ENCODE assay signal across 24 cellular contexts in the genomic region with DNA sequence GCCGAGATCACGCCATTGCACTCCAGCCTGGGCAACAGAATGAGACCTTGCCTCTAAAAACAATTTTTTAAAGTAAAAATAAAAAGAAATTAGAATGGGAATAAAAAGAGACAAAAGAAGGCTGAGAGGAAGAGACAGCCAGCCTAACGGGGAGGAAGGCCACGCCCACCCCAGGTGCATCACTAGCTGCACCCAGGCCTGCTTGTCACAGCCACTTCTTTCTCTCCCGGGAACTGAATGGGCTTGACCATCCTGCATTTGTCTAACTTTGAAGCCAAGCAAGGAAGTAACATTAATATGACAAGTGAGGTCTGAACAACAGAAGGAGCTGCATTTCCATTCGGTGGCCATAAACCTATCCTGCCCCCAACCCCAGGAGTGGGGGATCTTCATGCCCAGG. TPM values are rescaled to one million over a fixed set of nuclear protein-coding genes. Genes with fewer than 3 reads are reported as not detected.
"Had no signal": no experiment of that assay in that cellular context is flagged by ENCODE, and none has a peak within 500 bp of the region (broad histone marks: within the 10 kb centered on the region; RNA-seq: fewer than 3 reads in every experiment).

No MANE protein-coding gene starts in this region.

- H3K36me3 ChIP-seq: left lung, ovary, stomach had no signal

- H3K36me3 Mint-ChIP-seq: activated naive CD4-positive, alpha-beta T cell treated with anti-CD3 and anti-CD28 coated beads, Interleukin-2, amount 10 ng/mL, durations not matched to agents 7 days and 5 days; brain; memory B cell; naive B cell; stimulated activated effector memory CD8-positive, alpha-beta T cell treated with anti-CD3 and anti-CD28 coated beads, Interleukin-12 subunit alpha, Interleukin-12 subunit beta, amount 100 ng/mL, for 72 hours; type B pancreatic cell had no signal

- H3K4me1 Mint-ChIP-seq: activated naive CD4-positive, alpha-beta T cell treated with anti-CD3 and anti-CD28 coated beads, Interleukin-2, amount 10 ng/mL, durations not matched to agents 7 days and 5 days; activated naive CD8-positive, alpha-beta T cell treated with anti-CD3 and anti-CD28 coated beads, Interleukin-2, amount 50 U/mL, for 24 hours; brain; naive B cell; stimulated activated effector memory CD8-positive, alpha-beta T cell treated with anti-CD3 and anti-CD28 coated beads, Interleukin-12 subunit alpha, Interleukin-12 subunit beta, amount 100 ng/mL, for 72 hours had no signal

- H3K27ac Mint-ChIP-seq: activated CD8-positive, alpha-beta T cell treated with anti-CD3 and anti-CD28 coated beads for 36 hours; activated naive CD4-positive, alpha-beta T cell treated with anti-CD3 and anti-CD28 coated beads, Interleukin-2, amount 10 ng/mL, durations not matched to agents 7 days and 5 days; activated naive CD8-positive, alpha-beta T cell treated with anti-CD3 and anti-CD28 coated beads, Interleukin-2, amount 50 U/mL, for 24 hours; activated T-helper 2 cell treated with anti-CD3 and anti-CD28 coated beads, Interferon-gamma antibody, Interleukin-2, Interleukin-4, amounts not matched to agents 10 μg/mL and 5 μg/mL and 100 μg/mL, durations not matched to agents 14 hours and 24 hours and 36 hours; memory B cell; naive B cell; stimulated activated effector memory CD8-positive, alpha-beta T cell treated with anti-CD3 and anti-CD28 coated beads, Interleukin-12 subunit alpha, Interleukin-12 subunit beta, amount 100 ng/mL, for 72 hours; type B pancreatic cell had no signal

- H3K4me3 Mint-ChIP-seq: activated CD8-positive, alpha-beta T cell treated with anti-CD3 and anti-CD28 coated beads for 36 hours; activated naive CD4-positive, alpha-beta T cell treated with anti-CD3 and anti-CD28 coated beads, Interleukin-2, amount 10 ng/mL, durations not matched to agents 7 days and 5 days; activated naive CD8-positive, alpha-beta T cell treated with anti-CD3 and anti-CD28 coated beads, Interleukin-2, amount 50 U/mL, for 24 hours; brain; memory B cell; naive B cell; stimulated activated effector memory CD8-positive, alpha-beta T cell treated with anti-CD3 and anti-CD28 coated beads, Interleukin-12 subunit alpha, Interleukin-12 subunit beta, amount 100 ng/mL, for 72 hours; type B pancreatic cell had no signal

- DNase-seq: activated CD4-positive, alpha-beta T cell treated with anti-CD3 and anti-CD28 coated beads for 48 hours; activated CD4-positive, CD25-positive, alpha-beta regulatory T cell; activated CD8-positive, alpha-beta T cell treated with anti-CD3 and anti-CD28 coated beads for 36 hours; activated naive CD4-positive, alpha-beta T cell treated with anti-CD3 and anti-CD28 coated beads, Interleukin-2, amount 10 ng/mL, durations not matched to agents 7 days and 5 days; activated naive CD8-positive, alpha-beta T cell treated with anti-CD3 and anti-CD28 coated beads, Interleukin-2, amount 50 U/mL, for 24 hours; activated T-cell treated with anti-CD3 and anti-CD28 coated beads, Interleukin-2, amount 50 U/mL, for 1 hour; anterior cingulate cortex; central memory CD4-positive, alpha-beta T cell; head of caudate nucleus; kidney; left lung; naive B cell; ovary; stimulated activated CD4-positive, alpha-beta T cell treated with anti-CD3 and anti-CD28 coated beads, Interleukin-4, amount 100 ng/mL, for 24 hours; stomach; T1000; testis had no signal

- H3K27ac ChIP-seq: ovary, testis had no signal

- H3K9me3 Mint-ChIP-seq: activated CD8-positive, alpha-beta T cell treated with anti-CD3 and anti-CD28 coated beads for 36 hours; activated naive CD4-positive, alpha-beta T cell treated with anti-CD3 and anti-CD28 coated beads, Interleukin-2, amount 10 ng/mL, durations not matched to agents 7 days and 5 days; activated naive CD8-positive, alpha-beta T cell treated with anti-CD3 and anti-CD28 coated beads, Interleukin-2, amount 50 U/mL, for 24 hours; activated T-helper 2 cell treated with anti-CD3 and anti-CD28 coated beads, Interferon-gamma antibody, Interleukin-2, Interleukin-4, amounts not matched to agents 10 μg/mL and 5 μg/mL and 100 μg/mL, durations not matched to agents 14 hours and 24 hours and 36 hours; memory B cell; naive B cell; stimulated activated effector memory CD8-positive, alpha-beta T cell treated with anti-CD3 and anti-CD28 coated beads, Interleukin-12 subunit alpha, Interleukin-12 subunit beta, amount 100 ng/mL, for 72 hours; type B pancreatic cell had no signal

- H3K4me1 ChIP-seq: testis had no signal

- H3K9me3 ChIP-seq: left lung, mucosa of descending colon, ovary, stomach, testis had no signal

- H3K27me3 Mint-ChIP-seq: activated CD8-positive, alpha-beta T cell treated with anti-CD3 and anti-CD28 coated beads for 36 hours had no signal

- H3K27me3 ChIP-seq: left lung, ovary, stomach, testis had no signal

- H3K4me3 ChIP-seq: left lung, mucosa of descending colon, ovary, stomach, testis had no signal

- ATAC-seq: activated CD8-positive, alpha-beta T cell treated with anti-CD3 and anti-CD28 coated beads for 36 hours; activated naive CD8-positive, alpha-beta T cell treated with anti-CD3 and anti-CD28 coated beads, Interleukin-2, amount 50 U/mL, for 24 hours; left lung; sciatic nerve; stimulated activated effector memory CD8-positive, alpha-beta T cell treated with anti-CD3 and anti-CD28 coated beads, Interleukin-12 subunit alpha, Interleukin-12 subunit beta, amount 100 ng/mL, for 72 hours had no signal

RNA-seq across cellular contexts. Expression of gene EFNA3, which starts 28.2 kb away (rescaled TPM):
- total RNA-seq: stomach had no signal
